9 cellular contexts compared by ENCODE assay signal in genomic region chr17:48609754-48610281, GRCh38. TPM values are rescaled to one million over a fixed set of nuclear protein-coding genes. Genes with fewer than 3 reads are reported as not detected.
DNase-seq lines count a peak whose midpoint lies in the region; ATAC-seq, FAIRE-seq and TF ChIP-seq lines count a peak whose summit lies in the region.
"Had no signal": no experiment of that assay in that cellular context is flagged by ENCODE, and none has a peak within 500 bp of the region (broad histone marks: within the 10 kb centered on the region; RNA-seq: fewer than 3 reads in every experiment).

No MANE protein-coding gene starts in this region.

- no peaks in the 10 kb centered on the region for H3K36me3 Mint-ChIP-seq in activated naive CD4-positive, alpha-beta T cell treated with anti-CD3 and anti-CD28 coated beads, Interleukin-2, amount 10 ng/mL, durations not matched to agents 7 days and 5 days
- peaks cover 7% of the 10 kb centered on the region for H3K36me3 Mint-ChIP-seq in activated B cell treated with CpG ODN at 0.5 μM for 24 hours (ENCODE audit: low read depth)

- POLR2A ChIA-PET in activated B cell treated with CpG ODN at 0.5 μM for 24 hours (lab: Charles Lee) (interaction anchor here (0.6 to 0.7 kb wide), 3 partner anchors 8 to 561 kb away, joined by 3 to 5 read pairs (median 5); no protein-coding TSS in a partner anchor), HepG2 (lab: Yijun Ruan, JAX) (no interaction called here)

- H3K27me3 ChIP-seq in HepG2 (ENCODE audit: control insufficient read depth in 1 of 2, insufficient read depth in 2 of 2, low read length in 2 of 2) (peaks cover 24 to 95% of the 10 kb centered on the region in 2 experiments; a peak in 4 of 5 replicates), tibial nerve (peaks cover 5 to 98% of the 10 kb centered on the region in 2 donors)

- no peak for TF ChIP-seq RAD21 in HepG2 (CRISPR knock-in tag; IDR thresholded peaks at IDR 0.05)

- H3K27ac ChIP-seq in HepG2 (ENCODE audit: extremely low read length, insufficient read depth, low read length) = no peak overlapping the region
- peak overlapping the region in 3 of 4 donors; percentile 73 to 86 (median 79) for H3K27ac ChIP-seq in tibial nerve

- peak overlapping the region in 1 of 3 experiments; percentile 72; a peak in 2 of 6 replicates for H3K4me3 ChIP-seq in HepG2 (replicated peaks in 1 of 3; ENCODE audit: insufficient read depth in 1 of 3, low read depth in 2 of 3, low read length in 3 of 3)
- H3K4me3 ChIP-seq in tibial nerve = peak overlapping the region; percentile 36 to 71 (median 55)

- H3K36me3 ChIP-seq in HepG2 (replicated peaks in 1 of 2; ENCODE audit: control insufficient read depth in 1 of 2, insufficient read depth in 2 of 2, low read length in 2 of 2) (no peaks in the 10 kb centered on the region), tibial nerve (no peaks in the 10 kb centered on the region)

- no peaks in the 10 kb centered on the region; the same call in 1 of the 2 replicates for H4K20me1 ChIP-seq in HepG2 (ENCODE audit: insufficient read depth, low read length)

- CTCF ChIA-PET in activated naive CD4-positive, alpha-beta T cell treated with anti-CD3 and anti-CD28 coated beads, Interleukin-2, amount 10 ng/mL, durations not matched to agents 7 days and 5 days (lab: Charles Lee) = interaction anchor here (1.1 to 1.7 kb wide), 2 partner anchors 9 to 17 kb away, joined by 5 to 8 read pairs; partner anchors contain the start of gene HOXB5
- CTCF ChIA-PET in activated B cell treated with CpG ODN at 0.5 μM for 24 hours (lab: Charles Lee) = interaction anchor here (2.7 kb wide), 1 partner anchor 10 kb away, joined by 16 read pairs; no protein-coding TSS in a partner anchor
- CTCF ChIA-PET in HepG2 (lab: Yijun Ruan, JAX; ENCODE audit: low intra/inter-chr PET ratio, low total read pairs) = no interaction called here

- no peak for ATAC-seq in activated B cell treated with CpG ODN at 0.5 μM for 24 hours (ENCODE audit: low read depth)
- no peak for ATAC-seq in HepG2
- no peak for ATAC-seq in HG02870 (IDR thresholded peaks at IDR 0.05; ENCODE audit: unreplicated experiment)

- no peak for TF ChIP-seq POLR2A in HepG2 (IDR thresholded peaks at IDR 0.05; ENCODE audit: insufficient read depth in 1 of 2, low read depth in 2 of 2, low read length in 2 of 2)
- no peak for TF ChIP-seq POLR2A in tibial nerve (IDR thresholded peaks at IDR 0.05)

- H3K9me3 Mint-ChIP-seq in activated naive CD4-positive, alpha-beta T cell treated with anti-CD3 and anti-CD28 coated beads, Interleukin-2, amount 10 ng/mL, durations not matched to agents 7 days and 5 days = no peaks in the 10 kb centered on the region
- H3K9me3 Mint-ChIP-seq in activated B cell treated with CpG ODN at 0.5 μM for 24 hours = no peaks in the 10 kb centered on the region

- no TSS peak for BruUV-seq in HepG2 (replicated peaks; lab: Mats Ljungman, UMichigan)

- DNase-seq in activated naive CD4-positive, alpha-beta T cell treated with anti-CD3 and anti-CD28 coated beads, Interleukin-2, amount 10 ng/mL, durations not matched to agents 7 days and 5 days = no peak
- no peak for DNase-seq in activated naive CD4-positive, alpha-beta T cell treated with anti-CD3 and anti-CD28 coated beads, Interleukin-2, amount 50 U/mL, for 16 hours
- no peak for DNase-seq in activated B cell treated with CpG ODN at 0.5 μM for 24 hours
- no peak for DNase-seq in HepG2 (ENCODE audit: low spot score)
- DNase-seq in tibial nerve (ENCODE audit: low spot score in 2 of 2) = no peak
- DNase-seq in UCSD-AML1 (lab: John Stamatoyannopoulos, UW; ENCODE audit: unreplicated experiment) = no peak
- no peak for DNase-seq in COLO829 (ENCODE audit: low spot score)
- DNase-seq: NCI-H2107 had no signal

- H3K9me3 ChIP-seq in HepG2 (ENCODE audit: low read length) = no peaks in the 10 kb centered on the region
- no peaks in the 10 kb centered on the region for H3K9me3 ChIP-seq in tibial nerve

- no peak for TF ChIP-seq EP300 in HepG2 (IDR thresholded peaks at IDR 0.05; ENCODE audit: low read depth in 2 of 2, low read length in 2 of 2)
- no peak for TF ChIP-seq EP300 in HepG2 (CRISPR knock-in tag; IDR thresholded peaks at IDR 0.05; ENCODE audit: borderline replicate concordance)
- TF ChIP-seq EP300 in tibial nerve (IDR thresholded peaks at IDR 0.05) = no peak

- peaks cover 100% of the 10 kb centered on the region for H3K27me3 Mint-ChIP-seq in activated naive CD4-positive, alpha-beta T cell treated with anti-CD3 and anti-CD28 coated beads, Interleukin-2, amount 10 ng/mL, durations not matched to agents 7 days and 5 days
- peaks cover 40% of the 10 kb centered on the region for H3K27me3 Mint-ChIP-seq in activated B cell treated with CpG ODN at 0.5 μM for 24 hours

- 12% methylated on average over 13 of the region's 15 CpGs for WGBS in HepG2 (ENCODE audit: low lambda C conversion rate)
- WGBS in tibial nerve, 2 donors = 6 to 9% methylated on average over 15 of the region's 15 CpGs

- in situ Hi-C loops in HepG2 (cut with HindIII; ENCODE audit: extremely low pct_ligation_motif_present, low pct_unique_long_range_greater_than_20kb) = loop anchor here (5.0 kb wide), 1 partner anchor 583 kb away; no protein-coding TSS in a partner anchor

- no peak overlapping the region for H3K27ac Mint-ChIP-seq in activated naive CD4-positive, alpha-beta T cell treated with anti-CD3 and anti-CD28 coated beads, Interleukin-2, amount 10 ng/mL, durations not matched to agents 7 days and 5 days
- no peak overlapping the region for H3K27ac Mint-ChIP-seq in activated B cell treated with CpG ODN at 0.5 μM for 24 hours

- no peaks in the 10 kb centered on the region for H3K79me2 ChIP-seq in HepG2 (ENCODE audit: insufficient read depth, low read length)

- H3K4me3 Mint-ChIP-seq in activated naive CD4-positive, alpha-beta T cell treated with anti-CD3 and anti-CD28 coated beads, Interleukin-2, amount 10 ng/mL, durations not matched to agents 7 days and 5 days = peak overlapping the region; percentile 83
- peak overlapping the region; percentile 95 for H3K4me3 Mint-ChIP-seq in activated B cell treated with CpG ODN at 0.5 μM for 24 hours

- H3K4me1 ChIP-seq in HepG2 (ENCODE audit: insufficient read depth, low read length) (peaks cover 23% of the 10 kb centered on the region), tibial nerve (peaks cover 0 to 56% (median 18%) of the 10 kb centered on the region in 4 donors)

- intact Hi-C loops in activated B cell treated with CpG ODN at 0.5 μM for 24 hours (cut with micrococcal nuclease) (loop anchor here (5.0 to 10.0 kb wide), 3 partner anchors 137 to 765 kb away; partner anchors contain the start of genes IGF2BP1 and SCRN2), HepG2 (cut with micrococcal nuclease; ENCODE audit: unreplicated experiment) (no loop called here)

- TF ChIP-seq CTCF in activated B cell treated with CpG ODN at 0.5 μM for 24 hours (IDR thresholded peaks at IDR 0.05) (no peak), HepG2 (CRISPR knock-in tag; IDR thresholded peaks at IDR 0.05) (no peak), tibial nerve (IDR thresholded peaks at IDR 0.05) (no peak)

- no peak for FAIRE-seq in HepG2 (lab: Jason Lieb, UNC)

- H2AFZ ChIP-seq in HepG2 (ENCODE audit: low read length) = no peak overlapping the region

- peaks cover 40% of the 10 kb centered on the region for H3K4me1 Mint-ChIP-seq in activated naive CD4-positive, alpha-beta T cell treated with anti-CD3 and anti-CD28 coated beads, Interleukin-2, amount 10 ng/mL, durations not matched to agents 7 days and 5 days
- peaks cover 35% of the 10 kb centered on the region for H3K4me1 Mint-ChIP-seq in activated B cell treated with CpG ODN at 0.5 μM for 24 hours

- no peak overlapping the region for H3K9ac ChIP-seq in HepG2 (ENCODE audit: insufficient read depth, low read depth, low read length)

- peak overlapping the region; percentile 74 for H3K4me2 ChIP-seq in HepG2 (ENCODE audit: low read depth, low read length)

RNA-seq across cellular contexts. Expression of gene HOXB7, which starts 1.0 kb away (rescaled TPM):
- 0.60 and 0.93 TPM in 2 replicates for total RNA-seq in activated B cell treated with CpG ODN at 0.5 μM for 24 hours
- not detected in 2 replicates for total RNA-seq in HepG2 (2016; rRNA removed; fragmentation: Illumina TruSeq; extraction: Trizol)
- not detected in 2 replicates for total RNA-seq in HepG2 (2016; cell fraction: cytosol; rRNA removed; fragmentation: Illumina TruSeq; extraction: Trizol; ENCODE audit: low read depth)
- not detected in 2 replicates for total RNA-seq in HepG2 (2016; cell fraction: insoluble cytoplasmic fraction; rRNA removed; fragmentation: Illumina TruSeq; extraction: Trizol)
- total RNA-seq in HepG2 (2016; cell fraction: membrane; rRNA removed; fragmentation: Illumina TruSeq; extraction: Trizol) = not detected in 2 replicates
- total RNA-seq in HepG2 (2016; cell fraction: nucleus; rRNA removed; fragmentation: Illumina TruSeq; extraction: Trizol) = not detected in 2 replicates
- 0.04 and 0.08 TPM in 2 replicates for polyA plus RNA-seq in HepG2 (2011; rRNA removed)
- not detected in 2 replicates for polyA plus RNA-seq in HepG2 (2011; cell fraction: cytosol; rRNA removed)
- polyA plus RNA-seq in HepG2 (2011; cell fraction: nucleus; rRNA removed) = not detected in 2 replicates
- not detected in 2 replicates for polyA plus RNA-seq in HepG2 (2012)
- not detected in 2 replicates for polyA plus RNA-seq in HepG2 (2016; cell fraction: cytosol; fragmentation: Illumina TruSeq; extraction: Trizol; ENCODE audit: low read depth)
- polyA plus RNA-seq in HepG2 (2016; cell fraction: insoluble cytoplasmic fraction; fragmentation: Illumina TruSeq; extraction: Trizol; ENCODE audit: low read depth) = not detected in 2 replicates
- not detected in 2 replicates for polyA plus RNA-seq in HepG2 (2016; cell fraction: membrane; fragmentation: Illumina TruSeq; extraction: Trizol; ENCODE audit: low read depth)
- not detected in 2 replicates for polyA plus RNA-seq in HepG2 (2016; cell fraction: nucleus; fragmentation: Illumina TruSeq; extraction: Trizol; ENCODE audit: insufficient read depth, low read depth)
- 8.9 TPM in 1 of 2 replicates, not detected in the other for polyA minus RNA-seq in HepG2 (2011; rRNA and poly(A)+ RNA removed; ENCODE audit: low replicate concordance)
- not detected in 2 replicates for polyA minus RNA-seq in HepG2 (2011; cell fraction: cytosol; rRNA and poly(A)+ RNA removed)
- polyA minus RNA-seq in HepG2 (2011; cell fraction: nucleus; rRNA and poly(A)+ RNA removed) = not detected in 2 replicates
- 1 to 10 TPM; 1.8 to 4.0 (median 2.3) TPM for total RNA-seq in tibial nerve

RNA-seq across cellular contexts. Expression of gene HOXB6, which starts 5.0 kb away (rescaled TPM):
- not detected in 2 replicates for total RNA-seq in activated B cell treated with CpG ODN at 0.5 μM for 24 hours
- total RNA-seq in HepG2 (2016; rRNA removed; fragmentation: Illumina TruSeq; extraction: Trizol) = not detected in 2 replicates
- total RNA-seq in HepG2 (2016; cell fraction: cytosol; rRNA removed; fragmentation: Illumina TruSeq; extraction: Trizol; ENCODE audit: low read depth) = not detected in 2 replicates
- total RNA-seq in HepG2 (2016; cell fraction: insoluble cytoplasmic fraction; rRNA removed; fragmentation: Illumina TruSeq; extraction: Trizol) = not detected in 2 replicates
- total RNA-seq in HepG2 (2016; cell fraction: membrane; rRNA removed; fragmentation: Illumina TruSeq; extraction: Trizol) = not detected in 2 replicates
- not detected in 2 replicates for total RNA-seq in HepG2 (2016; cell fraction: nucleus; rRNA removed; fragmentation: Illumina TruSeq; extraction: Trizol)
- polyA plus RNA-seq in HepG2 (2011; rRNA removed) = not detected in 2 replicates
- not detected in 2 replicates for polyA plus RNA-seq in HepG2 (2011; cell fraction: cytosol; rRNA removed)
- not detected in 2 replicates for polyA plus RNA-seq in HepG2 (2011; cell fraction: nucleus; rRNA removed)
- polyA plus RNA-seq in HepG2 (2012) = not detected in 2 replicates
- not detected in 2 replicates for polyA plus RNA-seq in HepG2 (2016; cell fraction: cytosol; fragmentation: Illumina TruSeq; extraction: Trizol; ENCODE audit: low read depth)
- not detected in 2 replicates for polyA plus RNA-seq in HepG2 (2016; cell fraction: insoluble cytoplasmic fraction; fragmentation: Illumina TruSeq; extraction: Trizol; ENCODE audit: low read depth)
- polyA plus RNA-seq in HepG2 (2016; cell fraction: membrane; fragmentation: Illumina TruSeq; extraction: Trizol; ENCODE audit: low read depth) = not detected in 2 replicates
- polyA plus RNA-seq in HepG2 (2016; cell fraction: nucleus; fragmentation: Illumina TruSeq; extraction: Trizol; ENCODE audit: insufficient read depth, low read depth) = not detected in 2 replicates
- polyA minus RNA-seq in HepG2 (2011; rRNA and poly(A)+ RNA removed; ENCODE audit: low replicate concordance) = 3.5 TPM in 1 of 2 replicates, not detected in the other
- not detected in 2 replicates for polyA minus RNA-seq in HepG2 (2011; cell fraction: cytosol; rRNA and poly(A)+ RNA removed)
- polyA minus RNA-seq in HepG2 (2011; cell fraction: nucleus; rRNA and poly(A)+ RNA removed) = not detected in 2 replicates
- 1 to 10 TPM in 3 of 4 donors, under 1 TPM in 1; 0.66 to 5.1 (median 2.9) TPM for total RNA-seq in tibial nerve

RNA-seq across cellular contexts. Expression of gene HOXB8, which starts 5.3 kb away (rescaled TPM):
- total RNA-seq in activated B cell treated with CpG ODN at 0.5 μM for 24 hours (not detected in 2 replicates), HepG2 (2016; rRNA removed; fragmentation: Illumina TruSeq; extraction: Trizol) (not detected in 2 replicates), tibial nerve (under 1 TPM in 2 of 4 donors, not detected in 2; 0.66 to 0.90 TPM)
- total RNA-seq in HepG2 (2016; cell fraction: cytosol; rRNA removed; fragmentation: Illumina TruSeq; extraction: Trizol; ENCODE audit: low read depth) = not detected in 2 replicates
- total RNA-seq in HepG2 (2016; cell fraction: insoluble cytoplasmic fraction; rRNA removed; fragmentation: Illumina TruSeq; extraction: Trizol) = not detected in 2 replicates
- not detected in 2 replicates for total RNA-seq in HepG2 (2016; cell fraction: membrane; rRNA removed; fragmentation: Illumina TruSeq; extraction: Trizol)
- total RNA-seq in HepG2 (2016; cell fraction: nucleus; rRNA removed; fragmentation: Illumina TruSeq; extraction: Trizol) = not detected in 2 replicates
- polyA plus RNA-seq in HepG2 (2011; rRNA removed) = not detected in 2 replicates
- polyA plus RNA-seq in HepG2 (2011; cell fraction: cytosol; rRNA removed) = not detected in 2 replicates
- polyA plus RNA-seq in HepG2 (2011; cell fraction: nucleus; rRNA removed) = not detected in 2 replicates
- polyA plus RNA-seq in HepG2 (2012) = not detected in 2 replicates
- not detected in 2 replicates for polyA plus RNA-seq in HepG2 (2016; cell fraction: cytosol; fragmentation: Illumina TruSeq; extraction: Trizol; ENCODE audit: low read depth)
- not detected in 2 replicates for polyA plus RNA-seq in HepG2 (2016; cell fraction: insoluble cytoplasmic fraction; fragmentation: Illumina TruSeq; extraction: Trizol; ENCODE audit: low read depth)
- not detected in 2 replicates for polyA plus RNA-seq in HepG2 (2016; cell fraction: membrane; fragmentation: Illumina TruSeq; extraction: Trizol; ENCODE audit: low read depth)
- polyA plus RNA-seq in HepG2 (2016; cell fraction: nucleus; fragmentation: Illumina TruSeq; extraction: Trizol; ENCODE audit: insufficient read depth, low read depth) = not detected in 2 replicates
- 0.19 TPM in 1 of 2 replicates, not detected in the other for polyA minus RNA-seq in HepG2 (2011; rRNA and poly(A)+ RNA removed; ENCODE audit: low replicate concordance)
- polyA minus RNA-seq in HepG2 (2011; cell fraction: cytosol; rRNA and poly(A)+ RNA removed) = not detected in 2 replicates
- not detected in 2 replicates for polyA minus RNA-seq in HepG2 (2011; cell fraction: nucleus; rRNA and poly(A)+ RNA removed)

RNA-seq across cellular contexts. Expression of gene HOXB5, which starts 16.2 kb away (rescaled TPM):
- total RNA-seq in activated B cell treated with CpG ODN at 0.5 μM for 24 hours (not detected in 2 replicates), HepG2 (2016; rRNA removed; fragmentation: Illumina TruSeq; extraction: Trizol) (not detected in 2 replicates), tibial nerve (1 to 10 TPM in 2 of 4 donors, not detected in 2; 1.6 to 1.8 TPM)
- total RNA-seq in HepG2 (2016; cell fraction: cytosol; rRNA removed; fragmentation: Illumina TruSeq; extraction: Trizol; ENCODE audit: low read depth) = not detected in 2 replicates
- total RNA-seq in HepG2 (2016; cell fraction: insoluble cytoplasmic fraction; rRNA removed; fragmentation: Illumina TruSeq; extraction: Trizol) = not detected in 2 replicates
- not detected in 2 replicates for total RNA-seq in HepG2 (2016; cell fraction: membrane; rRNA removed; fragmentation: Illumina TruSeq; extraction: Trizol)
- total RNA-seq in HepG2 (2016; cell fraction: nucleus; rRNA removed; fragmentation: Illumina TruSeq; extraction: Trizol) = not detected in 2 replicates
- polyA plus RNA-seq in HepG2 (2011; rRNA removed) = not detected in 2 replicates
- polyA plus RNA-seq in HepG2 (2011; cell fraction: cytosol; rRNA removed) = not detected in 2 replicates
- polyA plus RNA-seq in HepG2 (2011; cell fraction: nucleus; rRNA removed) = not detected in 2 replicates
- not detected in 2 replicates for polyA plus RNA-seq in HepG2 (2012)
- not detected in 2 replicates for polyA plus RNA-seq in HepG2 (2016; cell fraction: cytosol; fragmentation: Illumina TruSeq; extraction: Trizol; ENCODE audit: low read depth)
- polyA plus RNA-seq in HepG2 (2016; cell fraction: insoluble cytoplasmic fraction; fragmentation: Illumina TruSeq; extraction: Trizol; ENCODE audit: low read depth) = not detected in 2 replicates
- not detected in 2 replicates for polyA plus RNA-seq in HepG2 (2016; cell fraction: membrane; fragmentation: Illumina TruSeq; extraction: Trizol; ENCODE audit: low read depth)
- polyA plus RNA-seq in HepG2 (2016; cell fraction: nucleus; fragmentation: Illumina TruSeq; extraction: Trizol; ENCODE audit: insufficient read depth, low read depth) = not detected in 2 replicates
- 0.49 TPM in 1 of 2 replicates, not detected in the other for polyA minus RNA-seq in HepG2 (2011; rRNA and poly(A)+ RNA removed; ENCODE audit: low replicate concordance)
- not detected in 2 replicates for polyA minus RNA-seq in HepG2 (2011; cell fraction: cytosol; rRNA and poly(A)+ RNA removed)
- not detected in 2 replicates for polyA minus RNA-seq in HepG2 (2011; cell fraction: nucleus; rRNA and poly(A)+ RNA removed)

RNA-seq across cellular contexts. Expression of gene HOXB9, which starts 16.3 kb away (rescaled TPM):
- total RNA-seq in activated B cell treated with CpG ODN at 0.5 μM for 24 hours (0.13 TPM in 1 of 2 replicates, not detected in the other), HepG2 (2016; rRNA removed; fragmentation: Illumina TruSeq; extraction: Trizol) (not detected in 2 replicates), tibial nerve (under 1 TPM in 2 of 4 donors, not detected in 2; 0.21 to 0.30 TPM)
- total RNA-seq in HepG2 (2016; cell fraction: cytosol; rRNA removed; fragmentation: Illumina TruSeq; extraction: Trizol; ENCODE audit: low read depth) = not detected in 2 replicates
- not detected in 2 replicates for total RNA-seq in HepG2 (2016; cell fraction: insoluble cytoplasmic fraction; rRNA removed; fragmentation: Illumina TruSeq; extraction: Trizol)
- not detected in 2 replicates for total RNA-seq in HepG2 (2016; cell fraction: membrane; rRNA removed; fragmentation: Illumina TruSeq; extraction: Trizol)
- not detected in 2 replicates for total RNA-seq in HepG2 (2016; cell fraction: nucleus; rRNA removed; fragmentation: Illumina TruSeq; extraction: Trizol)
- not detected in 2 replicates for polyA plus RNA-seq in HepG2 (2011; rRNA removed)
- polyA plus RNA-seq in HepG2 (2011; cell fraction: cytosol; rRNA removed) = 0.01 TPM in 1 of 2 replicates, not detected in the other
- not detected in 2 replicates for polyA plus RNA-seq in HepG2 (2011; cell fraction: nucleus; rRNA removed)
- not detected in 2 replicates for polyA plus RNA-seq in HepG2 (2012)
- polyA plus RNA-seq in HepG2 (2016; cell fraction: cytosol; fragmentation: Illumina TruSeq; extraction: Trizol; ENCODE audit: low read depth) = not detected in 2 replicates
- polyA plus RNA-seq in HepG2 (2016; cell fraction: insoluble cytoplasmic fraction; fragmentation: Illumina TruSeq; extraction: Trizol; ENCODE audit: low read depth) = not detected in 2 replicates
- not detected in 2 replicates for polyA plus RNA-seq in HepG2 (2016; cell fraction: membrane; fragmentation: Illumina TruSeq; extraction: Trizol; ENCODE audit: low read depth)
- not detected in 2 replicates for polyA plus RNA-seq in HepG2 (2016; cell fraction: nucleus; fragmentation: Illumina TruSeq; extraction: Trizol; ENCODE audit: insufficient read depth, low read depth)
- 0.06 and 0.49 TPM in 2 replicates for polyA minus RNA-seq in HepG2 (2011; rRNA and poly(A)+ RNA removed; ENCODE audit: low replicate concordance)
- not detected in 2 replicates for polyA minus RNA-seq in HepG2 (2011; cell fraction: cytosol; rRNA and poly(A)+ RNA removed)
- not detected in 2 replicates for polyA minus RNA-seq in HepG2 (2011; cell fraction: nucleus; rRNA and poly(A)+ RNA removed)
